In genomic region chr1:224744521-224744920, GRCh38 we compare ENCODE assay signal across 15 cellular contexts.
A peak's percentile ranks its signal among the peaks of the same experiment; 100 is the strongest.
DNase-seq lines count a peak whose midpoint lies in the region; ATAC-seq and TF ChIP-seq lines count a peak whose summit lies in the region.
"Had no signal": no experiment of that assay in that cellular context is flagged by ENCODE, and none has a peak within 500 bp of the region (broad histone marks: within the 10 kb centered on the region; RNA-seq: fewer than 3 reads in every experiment).

No MANE protein-coding gene starts in this region.

- TF ChIP-seq CTCF in HEK293 (tag by site-specific recombination; IDR thresholded peaks at IDR 0.05) (no peak), gastrocnemius medialis (IDR thresholded peaks at IDR 0.05 in 4 of 5, conservative IDR thresholded peaks at IDR 0.05 in 1 of 5) (no peak)

- POLR2A ChIA-PET in HEK293 (lab: Yijun Ruan, JAX) = interaction anchor here (0.5 to 0.9 kb wide), 2 partner anchors 10 to 13 kb away, joined by 3 to 5 read pairs; no protein-coding TSS in a partner anchor

- H3K9me3 ChIP-seq in HEK293 (ENCODE audit: control insufficient read depth, insufficient read depth, low read depth, low read length) = no peaks in the 10 kb centered on the region
- no peaks in the 10 kb centered on the region for H3K9me3 ChIP-seq in gastrocnemius medialis
- H3K9me3 ChIP-seq: BE2C, Caco-2 had no signal

- H3K4me1 ChIP-seq in HEK293 (ENCODE audit: control insufficient read depth, insufficient read depth, low read length) = peaks cover 6% of the 10 kb centered on the region; the same call in 1 of the 2 replicates
- peaks cover 14 to 15% of the 10 kb centered on the region in 2 donors for H3K4me1 ChIP-seq in gastrocnemius medialis
- H3K4me1 ChIP-seq: Caco-2 had no signal

- H3K4me3 ChIP-seq in HEK293 (ENCODE audit: low read depth, low read length) = no peak overlapping the region
- no peak overlapping the region for H3K4me3 ChIP-seq in gastrocnemius medialis

- no peak for TF ChIP-seq POLR2A in gastrocnemius medialis (IDR thresholded peaks at IDR 0.05)

- in situ Hi-C loops in gastrocnemius medialis (cut with MboI; ENCODE audit: low sequenced_read_pairs in 4 of 4) = no loop called here

- DNase-seq in MV-4-11 (lab: John Stamatoyannopoulos, UW) (peak; percentile 20), fibroblast of peridontal ligament (ENCODE audit: extremely low read depth) (peak; percentile 52), gastrocnemius medialis (peak; percentile 66 to 71), left lobe of liver (ENCODE audit: low spot score) (no peak), NOMO-1 treated with dmso at 0.1 percent for 144 hours (lab: John Stamatoyannopoulos, UW; ENCODE audit: unreplicated experiment) (no peak), left ventricle myocardium superior (no peak)
- DNase-seq: BE2C; Caco-2; CD8-positive, alpha-beta memory T cell; DND-41; GDM1; HCEC 1CT had no signal

- ATAC-seq in gastrocnemius medialis (peak; percentile 75 to 93), left lobe of liver (no peak), GM18520 (IDR thresholded peaks at IDR 0.05; ENCODE audit: unreplicated experiment) (no peak), left ventricle myocardium superior (no peak)

- H3K27ac ChIP-seq in HEK293 (ENCODE audit: extremely low read depth, low read depth, low read length) = no peak overlapping the region
- H3K27ac ChIP-seq in gastrocnemius medialis = peak overlapping the region; percentile 65 to 83 (median 76)
- H3K27ac ChIP-seq: HL-60 had no signal

- intact Hi-C loops in gastrocnemius medialis (cut with DNase I; ENCODE audit: low total_unique reads) = loop anchor here (10.0 kb wide), 1 partner anchor 240 kb away; no protein-coding TSS in a partner anchor
- intact Hi-C loops in left ventricle myocardium superior (cut with micrococcal nuclease) = no loop called here

- CTCF ChIA-PET in HEK293 (lab: Yijun Ruan, JAX) = interaction anchor here (0.6 to 1.0 kb wide), 3 partner anchors 97 to 230 kb away, joined by 3 to 5 read pairs (median 3); no protein-coding TSS in a partner anchor

- H3K27me3 ChIP-seq in gastrocnemius medialis = no peaks in the 10 kb centered on the region
- H3K27me3 ChIP-seq: BE2C had no signal

- H3K36me3 ChIP-seq in HEK293 (ENCODE audit: control insufficient read depth in 2 of 2, insufficient read depth in 1 of 2, low read length in 2 of 2) (no peaks in the 10 kb centered on the region), gastrocnemius medialis (no peaks in the 10 kb centered on the region)
- H3K36me3 ChIP-seq: BE2C had no signal

TF ChIP-seq in HEK293, 187 proteins besides CTCF, POLR2A, EP300 and RAD21:
- TF ChIP-seq ZNF658 (tag by site-specific recombination; IDR thresholded peaks at IDR 0.05) (no peak), EGR2 (tag by site-specific recombination; IDR thresholded peaks at IDR 0.05; ENCODE audit: low read depth) (peak; percentile 56), ZNF366 (tag by site-specific recombination; conservative IDR thresholded peaks at IDR 0.05) (no peak), ZFHX2 (tag by site-specific recombination; conservative IDR thresholded peaks at IDR 0.05) (peak; percentile 84)

Comparison
In these comparisons a context has a peak if more than half of its experiments do, and no peak if none do; other contexts are left out.
1. DNase-seq: peak in MV-4-11 (single experiment), fibroblast of peridontal ligament (single experiment) and gastrocnemius medialis (2 of 2); none in left lobe of liver (single experiment), NOMO-1 treated with dmso at 0.1 percent for 144 hours (single experiment) and left ventricle myocardium superior (single experiment).
2. ATAC-seq: peak in gastrocnemius medialis (2 of 2); none in left lobe of liver (single experiment), GM18520 (single experiment) and left ventricle myocardium superior (single experiment).